1 cellular context compared by ENCODE assay signal in genomic region chr9:136729144-136729543, GRCh38.
A peak's percentile ranks its signal among the peaks of the same experiment; 100 is the strongest.
TF ChIP-seq lines count a peak whose summit lies in the region.

No MANE protein-coding gene starts in this region.

TF ChIP-seq in HepG2, 621 proteins besides CTCF, POLR2A, EP300 and RAD21 (continued from another document):
- TF ChIP-seq ZBTB25 (CRISPR knock-in tag; IDR thresholded peaks at IDR 0.05) (no peak), ZNF691 (CRISPR knock-in tag; IDR thresholded peaks at IDR 0.05; ENCODE audit: borderline replicate concordance, low read depth) (no peak), ZNF143 (CRISPR knock-in tag; IDR thresholded peaks at IDR 0.05) (no peak), SATB2 (CRISPR knock-in tag; IDR thresholded peaks at IDR 0.05) (no peak), RBM22 (optimal IDR thresholded peaks at IDR 0.05; ENCODE audit: low read length) (peak; percentile 19), SKIL (CRISPR knock-in tag; IDR thresholded peaks at IDR 0.05; ENCODE audit: borderline replicate concordance) (no peak), TFDP1 (CRISPR knock-in tag; IDR thresholded peaks at IDR 0.05; ENCODE audit: borderline replicate concordance) (no peak), HDAC1 (CRISPR knock-in tag; IDR thresholded peaks at IDR 0.05) (no peak)
